Comparison of ENCODE assay signal across 1 cellular context in the genomic region with DNA sequence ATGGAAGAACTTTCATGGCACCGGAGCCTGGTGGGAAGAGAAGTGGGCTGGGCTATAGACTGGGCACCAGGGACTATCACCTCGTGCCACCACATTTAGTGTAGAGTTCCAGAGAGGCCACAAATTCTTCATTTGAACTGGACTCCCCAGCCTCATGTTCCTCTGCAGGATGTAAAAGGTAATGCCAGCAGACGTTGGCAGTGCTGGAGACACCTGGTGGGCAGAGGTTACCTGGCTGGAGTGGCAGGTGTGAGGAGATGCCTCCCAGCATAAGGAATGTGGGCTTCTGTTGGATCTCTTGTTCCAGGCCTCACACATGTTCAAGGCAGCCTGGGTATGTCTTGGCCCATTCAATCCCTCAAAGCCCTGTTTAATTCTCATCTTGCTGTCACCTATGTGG.
TF ChIP-seq lines count a peak whose summit lies in the region.

No MANE protein-coding gene starts in this region.

TF ChIP-seq in WTC11, 78 proteins besides CTCF, POLR2A, EP300 and RAD21 (continued from another document):
- TF ChIP-seq, protein P1, sequence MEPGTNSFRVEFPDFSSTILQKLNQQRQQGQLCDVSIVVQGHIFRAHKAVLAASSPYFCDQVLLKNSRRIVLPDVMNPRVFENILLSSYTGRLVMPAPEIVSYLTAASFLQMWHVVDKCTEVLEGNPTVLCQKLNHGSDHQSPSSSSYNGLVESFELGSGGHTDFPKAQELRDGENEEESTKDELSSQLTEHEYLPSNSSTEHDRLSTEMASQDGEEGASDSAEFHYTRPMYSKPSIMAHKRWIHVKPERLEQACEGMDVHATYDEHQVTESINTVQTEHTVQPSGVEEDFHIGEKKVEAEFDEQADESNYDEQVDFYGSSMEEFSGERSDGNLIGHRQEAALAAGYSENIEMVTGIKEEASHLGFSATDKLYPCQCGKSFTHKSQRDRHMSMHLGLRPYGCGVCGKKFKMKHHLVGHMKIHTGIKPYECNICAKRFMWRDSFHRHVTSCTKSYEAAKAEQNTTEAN (CRISPR knock-in tag; IDR thresholded peaks at IDR 0.05), result no peak
- TF ChIP-seq NFYB (CRISPR knock-in tag; conservative IDR thresholded peaks at IDR 0.05; ENCODE audit: low read depth), result no peak
